ENCODE assay signal across 8 cellular contexts in genomic region chr19:3036119-3036794, GRCh38. TPM values are rescaled to one million over a fixed set of nuclear protein-coding genes. Genes with fewer than 3 reads are reported as not detected.
DNase-seq lines count a peak whose midpoint lies in the region; ATAC-seq and TF ChIP-seq lines count a peak whose summit lies in the region.

No MANE protein-coding gene starts in this region.

- ATAC-seq in GM18867 (IDR thresholded peaks at IDR 0.05; ENCODE audit: unreplicated experiment) (peak; percentile 43), HG03460 (IDR thresholded peaks at IDR 0.05; ENCODE audit: unreplicated experiment) (peak; percentile 39)

- under 1% methylated on average over 42 of the region's 42 CpGs for WGBS in liver

- peak overlapping the region; percentile 36 to 52 (median 49) for H3K4me3 ChIP-seq in liver (ENCODE audit: low read depth in 1 of 3, low read length in 3 of 3)

- H3K9me3 ChIP-seq in liver (ENCODE audit: control insufficient read depth in 4 of 4, low read length in 3 of 4) = no peaks in the 10 kb centered on the region

- H3K4me1 ChIP-seq in liver (ENCODE audit: control insufficient read depth in 4 of 4, insufficient read depth in 4 of 4, low read length in 3 of 4) = peaks cover 14 to 40% (median 28%) of the 10 kb centered on the region in 4 donors

- peak overlapping the region; percentile 50 to 58 for H3K9ac ChIP-seq in liver (ENCODE audit: low read depth in 1 of 2, low read length in 2 of 2)

- no peaks in the 10 kb centered on the region for H3K36me3 ChIP-seq in liver (ENCODE audit: control insufficient read depth in 4 of 4, insufficient read depth in 3 of 4, low read depth in 1 of 4, low read length in 3 of 4)

- DNase-seq in 8988T = peak; percentile 65
- peak; percentile 98 for DNase-seq in NCI-H69 (lab: John Stamatoyannopoulos, UW)
- DNase-seq in activated CD4-positive, alpha-beta T cell treated with anti-CD3 and anti-CD28 coated beads, Interleukin-2, amount 50 U/mL, for 48 hours = peak; percentile 83 to 88
- peak; percentile 93 for DNase-seq in dermis blood vessel endothelial cell
- DNase-seq in stimulated activated CD4-positive, alpha-beta T cell treated with anti-CD3 and anti-CD28 coated beads, Interleukin-2, amount 100 ng/mL, for 48 hours = peak; percentile 71 to 77

- peak overlapping the region; percentile 88 to 95 for H3K27ac ChIP-seq in liver (ENCODE audit: low read depth in 1 of 2, low read length in 2 of 2)

- peak in 1 of 2 donors; percentile 46 for TF ChIP-seq RAD21 in liver (IDR thresholded peaks at IDR 0.05)

- TF ChIP-seq CTCF in liver (IDR thresholded peaks at IDR 0.05; ENCODE audit: low read depth, low read length, missing input control) = no peak

- H3K27me3 ChIP-seq in liver (ENCODE audit: control insufficient read depth in 4 of 4, insufficient read depth in 4 of 4, low read length in 3 of 4) = no peaks in the 10 kb centered on the region

TF ChIP-seq in liver, 16 proteins besides CTCF, POLR2A, EP300 and RAD21:
- TF ChIP-seq FOXA1 (IDR thresholded peaks at IDR 0.05) (peak; percentile 12), REST (IDR thresholded peaks at IDR 0.05) (peak; percentile 50), HNF4A (conservative IDR thresholded peaks at IDR 0.05) (peak; percentile 31 to 62), NR2F2 (IDR thresholded peaks at IDR 0.05) (peak; percentile 81), YY1 (IDR thresholded peaks at IDR 0.05) (peak; percentile 32), GABPA (IDR thresholded peaks at IDR 0.05 in 1 of 2, conservative IDR thresholded peaks at IDR 0.05 in 1 of 2) (peak in 1 of 2 donors; percentile 49), ZBTB33 (IDR thresholded peaks at IDR 0.05) (peak; percentile 18), MAX (IDR thresholded peaks at IDR 0.05) (no peak), TAF1 (conservative IDR thresholded peaks at IDR 0.05) (peak; percentile 31), FOXA2 (IDR thresholded peaks at IDR 0.05) (no peak), ATF3 (IDR thresholded peaks at IDR 0.05) (no peak), EGR1 (IDR thresholded peaks at IDR 0.05; ENCODE audit: low read depth in 2 of 2) (peak in 1 of 2 donors; percentile 82), SP1 (IDR thresholded peaks at IDR 0.05) (peak; percentile 61), HNF4G (IDR thresholded peaks at IDR 0.05) (peak; percentile 12), RXRA (IDR thresholded peaks at IDR 0.05) (peak; percentile 37 to 62), JUND (IDR thresholded peaks at IDR 0.05) (no peak)

RNA-seq across cellular contexts. Expression of gene TLE2, which starts 7.2 kb away (rescaled TPM):
- total RNA-seq in dermis blood vessel endothelial cell (21.8 and 25.7 TPM in 2 replicates), liver (1 to 10 TPM; 4.5 to 9.3 TPM)
- polyA plus RNA-seq in liver = 1 to 10 TPM; 3.6 to 7.0 TPM

RNA-seq across cellular contexts. Expression of gene TLE5, which starts 26.0 kb away (rescaled TPM):
- total RNA-seq in dermis blood vessel endothelial cell (81.7 and 147 TPM in 2 replicates), liver (10 to 100 TPM; 48.0 to 61.7 TPM)
- 100 to 1,000 TPM in 1 of 2 donors, 10 to 100 TPM in 1; 47.2 to 166 TPM for polyA plus RNA-seq in liver

RNA-seq across cellular contexts. Expression of gene GNA11, which starts 57.9 kb away (rescaled TPM):
- total RNA-seq in dermis blood vessel endothelial cell = 80.8 and 87.2 TPM in 2 replicates
- total RNA-seq in liver = 10 to 100 TPM; 16.9 to 19.6 TPM
- polyA plus RNA-seq in liver = 10 to 100 TPM; 12.5 to 20.2 TPM

RNA-seq across cellular contexts. Expression of gene TLE6, which starts 58.9 kb away (rescaled TPM):
- 2.0 and 2.7 TPM in 2 replicates for total RNA-seq in dermis blood vessel endothelial cell
- total RNA-seq in liver = 1 to 10 TPM in 1 of 2 donors, under 1 TPM in 1; 0.47 to 1.7 TPM
- polyA plus RNA-seq in liver = 1 to 10 TPM in 1 of 2 donors, under 1 TPM in 1; 0.78 to 2.8 TPM

Comparison
In these comparisons a context has a peak if more than half of its experiments do, and no peak if none do; other contexts are left out.
1. Peak in every context shown above with its lines: DNase-seq, ATAC-seq, H3K4me3 ChIP-seq and H3K27ac ChIP-seq.